1 cellular context compared by ENCODE assay signal in the genomic region with DNA sequence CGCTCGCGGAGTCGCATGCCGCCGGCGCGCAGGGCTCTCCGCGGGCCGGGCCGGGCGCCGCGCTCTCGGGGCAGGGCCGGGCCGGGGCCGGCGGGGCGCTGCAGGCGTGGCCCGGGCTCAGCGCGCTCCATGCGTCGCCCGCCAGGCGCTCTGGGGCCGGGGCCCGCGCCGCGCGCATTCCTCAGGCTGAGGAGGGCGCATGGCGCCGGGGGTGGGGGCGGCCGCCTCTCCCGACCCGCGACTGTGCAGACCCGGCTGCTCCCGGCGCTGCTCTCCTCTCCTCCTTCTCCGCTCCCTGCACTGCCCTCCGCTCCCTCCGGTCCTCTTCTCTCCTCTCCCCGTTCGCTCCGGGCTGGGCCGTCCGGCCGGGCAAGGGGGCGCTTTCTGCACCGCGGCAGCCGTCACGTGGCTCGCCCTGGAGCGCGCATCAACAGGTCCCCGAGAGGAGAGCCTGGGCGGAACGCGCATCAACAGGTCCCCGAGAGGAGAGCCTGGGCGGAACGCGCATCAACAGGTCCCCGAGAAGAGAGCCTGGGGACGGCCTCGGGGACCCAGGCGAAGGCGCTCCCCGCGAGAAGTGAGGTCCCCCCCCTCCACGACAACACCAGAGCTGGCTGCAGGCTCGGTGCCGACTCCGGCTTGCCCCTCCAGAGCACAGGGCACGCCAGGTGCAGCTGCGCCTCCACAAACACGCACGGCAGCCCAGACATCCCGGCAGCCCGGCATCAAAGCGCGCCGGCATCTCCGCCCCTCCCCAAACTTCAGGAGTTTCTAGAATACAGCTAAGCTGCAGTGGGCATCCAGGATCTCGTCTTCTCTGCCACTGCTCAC.
TF ChIP-seq lines count a peak whose summit lies in the region.

No MANE protein-coding gene starts in this region.

TF ChIP-seq in HepG2, 621 proteins besides CTCF, POLR2A, EP300 and RAD21 (continued from another document and continues in another):
- TF ChIP-seq, protein P1, sequence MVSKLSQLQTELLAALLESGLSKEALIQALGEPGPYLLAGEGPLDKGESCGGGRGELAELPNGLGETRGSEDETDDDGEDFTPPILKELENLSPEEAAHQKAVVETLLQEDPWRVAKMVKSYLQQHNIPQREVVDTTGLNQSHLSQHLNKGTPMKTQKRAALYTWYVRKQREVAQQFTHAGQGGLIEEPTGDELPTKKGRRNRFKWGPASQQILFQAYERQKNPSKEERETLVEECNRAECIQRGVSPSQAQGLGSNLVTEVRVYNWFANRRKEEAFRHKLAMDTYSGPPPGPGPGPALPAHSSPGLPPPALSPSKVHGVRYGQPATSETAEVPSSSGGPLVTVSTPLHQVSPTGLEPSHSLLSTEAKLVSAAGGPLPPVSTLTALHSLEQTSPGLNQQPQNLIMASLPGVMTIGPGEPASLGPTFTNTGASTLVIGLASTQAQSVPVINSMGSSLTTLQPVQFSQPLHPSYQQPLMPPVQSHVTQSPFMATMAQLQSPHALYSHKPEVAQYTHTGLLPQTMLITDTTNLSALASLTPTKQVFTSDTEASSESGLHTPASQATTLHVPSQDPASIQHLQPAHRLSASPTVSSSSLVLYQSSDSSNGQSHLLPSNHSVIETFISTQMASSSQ (IDR thresholded peaks at IDR 0.05; ENCODE audit: low read depth) = no peak
- TF ChIP-seq, protein P1 (CRISPR knock-in tag; IDR thresholded peaks at IDR 0.05; ENCODE audit: borderline replicate concordance) = no peak
- TF ChIP-seq ZNF879 (CRISPR knock-in tag; IDR thresholded peaks at IDR 0.05) = no peak
- peak; percentile 72 for TF ChIP-seq PATZ1 (CRISPR knock-in tag; IDR thresholded peaks at IDR 0.05)
- no peak for TF ChIP-seq ZNF18 (CRISPR knock-in tag; IDR thresholded peaks at IDR 0.05; ENCODE audit: insufficient replicate concordance)
- peak; percentile 47; the same call in 1 of the 2 replicates for TF ChIP-seq TARDBP (CRISPR knock-in tag; IDR thresholded peaks at IDR 0.05)
- no peak for TF ChIP-seq ZBTB21 (CRISPR knock-in tag; IDR thresholded peaks at IDR 0.05)
- no peak for TF ChIP-seq ZNF704 (CRISPR knock-in tag; IDR thresholded peaks at IDR 0.05; ENCODE audit: borderline replicate concordance)
- TF ChIP-seq, protein P2, sequence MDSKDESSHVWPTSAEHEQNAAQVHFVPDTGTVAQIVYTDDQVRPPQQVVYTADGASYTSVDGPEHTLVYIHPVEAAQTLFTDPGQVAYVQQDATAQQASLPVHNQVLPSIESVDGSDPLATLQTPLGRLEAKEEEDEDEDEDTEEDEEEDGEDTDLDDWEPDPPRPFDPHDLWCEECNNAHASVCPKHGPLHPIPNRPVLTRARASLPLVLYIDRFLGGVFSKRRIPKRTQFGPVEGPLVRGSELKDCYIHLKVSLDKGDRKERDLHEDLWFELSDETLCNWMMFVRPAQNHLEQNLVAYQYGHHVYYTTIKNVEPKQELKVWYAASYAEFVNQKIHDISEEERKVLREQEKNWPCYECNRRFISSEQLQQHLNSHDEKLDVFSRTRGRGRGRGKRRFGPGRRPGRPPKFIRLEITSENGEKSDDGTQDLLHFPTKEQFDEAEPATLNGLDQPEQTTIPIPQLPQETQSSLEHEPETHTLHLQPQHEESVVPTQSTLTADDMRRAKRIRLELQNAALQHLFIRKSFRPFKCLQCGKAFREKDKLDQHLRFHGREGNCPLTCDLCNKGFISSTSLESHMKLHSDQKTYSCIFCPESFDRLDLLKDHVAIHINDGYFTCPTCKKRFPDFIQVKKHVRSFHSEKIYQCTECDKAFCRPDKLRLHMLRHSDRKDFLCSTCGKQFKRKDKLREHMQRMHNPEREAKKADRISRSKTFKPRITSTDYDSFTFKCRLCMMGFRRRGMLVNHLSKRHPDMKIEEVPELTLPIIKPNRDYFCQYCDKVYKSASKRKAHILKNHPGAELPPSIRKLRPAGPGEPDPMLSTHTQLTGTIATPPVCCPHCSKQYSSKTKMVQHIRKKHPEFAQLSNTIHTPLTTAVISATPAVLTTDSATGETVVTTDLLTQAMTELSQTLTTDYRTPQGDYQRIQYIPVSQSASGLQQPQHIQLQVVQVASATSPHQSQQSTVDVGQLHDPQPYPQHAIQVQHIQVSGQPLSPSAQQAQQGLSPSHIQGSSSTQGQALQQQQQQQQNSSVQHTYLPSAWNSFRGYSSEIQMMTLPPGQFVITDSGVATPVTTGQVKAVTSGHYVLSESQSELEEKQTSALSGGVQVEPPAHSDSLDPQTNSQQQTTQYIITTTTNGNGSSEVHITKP (CRISPR knock-in tag; IDR thresholded peaks at IDR 0.05; ENCODE audit: low read depth) = no peak
- TF ChIP-seq TCF7 (IDR thresholded peaks at IDR 0.05; ENCODE audit: low read depth) = peak; percentile 56
- no peak for TF ChIP-seq KLF15 (CRISPR knock-in tag; IDR thresholded peaks at IDR 0.05; ENCODE audit: borderline replicate concordance)
- TF ChIP-seq ZNF841 (CRISPR knock-in tag; IDR thresholded peaks at IDR 0.05; ENCODE audit: borderline replicate concordance) = no peak
- TF ChIP-seq BCLAF1 (IDR thresholded peaks at IDR 0.05) = no peak
- TF ChIP-seq DNMT1 (CRISPR knock-in tag; IDR thresholded peaks at IDR 0.05) = no peak
- no peak for TF ChIP-seq ZMYM2 (CRISPR knock-in tag; IDR thresholded peaks at IDR 0.05)
- TF ChIP-seq ZNF720 (CRISPR knock-in tag; IDR thresholded peaks at IDR 0.05) = no peak
- TF ChIP-seq ZNF558 (CRISPR knock-in tag; IDR thresholded peaks at IDR 0.05; ENCODE audit: borderline replicate concordance) = no peak
- no peak for TF ChIP-seq SMARCE1 (IDR thresholded peaks at IDR 0.05; ENCODE audit: borderline replicate concordance)
- no peak for TF ChIP-seq ZNF670 (CRISPR knock-in tag; IDR thresholded peaks at IDR 0.05; ENCODE audit: borderline replicate concordance)
- no peak for TF ChIP-seq MAZ (IDR thresholded peaks at IDR 0.05; ENCODE audit: borderline replicate concordance, low read depth, low read length)
- TF ChIP-seq MAZ (CRISPR knock-in tag; IDR thresholded peaks at IDR 0.05; ENCODE audit: low read depth) = no peak
- no peak; the same call in 1 of the 2 replicates for TF ChIP-seq KAT7 (CRISPR knock-in tag; IDR thresholded peaks at IDR 0.05; ENCODE audit: borderline replicate concordance)
- no peak for TF ChIP-seq PHF20 (CRISPR knock-in tag; IDR thresholded peaks at IDR 0.05)
- TF ChIP-seq ZNF546 (CRISPR knock-in tag; conservative IDR thresholded peaks at IDR 0.05) = no peak
- TF ChIP-seq, protein P3, sequence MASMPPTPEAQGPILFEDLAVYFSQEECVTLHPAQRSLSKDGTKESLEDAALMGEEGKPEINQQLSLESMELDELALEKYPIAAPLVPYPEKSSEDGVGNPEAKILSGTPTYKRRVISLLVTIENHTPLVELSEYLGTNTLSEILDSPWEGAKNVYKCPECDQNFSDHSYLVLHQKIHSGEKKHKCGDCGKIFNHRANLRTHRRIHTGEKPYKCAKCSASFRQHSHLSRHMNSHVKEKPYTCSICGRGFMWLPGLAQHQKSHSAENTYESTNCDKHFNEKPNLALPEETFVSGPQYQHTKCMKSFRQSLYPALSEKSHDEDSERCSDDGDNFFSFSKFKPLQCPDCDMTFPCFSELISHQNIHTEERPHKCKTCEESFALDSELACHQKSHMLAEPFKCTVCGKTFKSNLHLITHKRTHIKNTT (CRISPR knock-in tag; IDR thresholded peaks at IDR 0.05) = no peak
- TF ChIP-seq MIXL1 (CRISPR knock-in tag; IDR thresholded peaks at IDR 0.05) = no peak
- peak; percentile 72; the same call in 1 of the 2 replicates for TF ChIP-seq KDM2A (CRISPR knock-in tag; IDR thresholded peaks at IDR 0.05; ENCODE audit: borderline replicate concordance, low read depth)
- no peak for TF ChIP-seq ZNF557 (CRISPR knock-in tag; IDR thresholded peaks at IDR 0.05)
- no peak for TF ChIP-seq ESRRA (CRISPR knock-in tag; IDR thresholded peaks at IDR 0.05; ENCODE audit: low read depth)
- TF ChIP-seq SIN3A (IDR thresholded peaks at IDR 0.05; ENCODE audit: borderline replicate concordance, low read depth, low read length) = 0 out of 2 replicates have a peak, but pooled peaks have one; percentile 16
- TF ChIP-seq ZNF572 (CRISPR knock-in tag; IDR thresholded peaks at IDR 0.05) = no peak
- no peak for TF ChIP-seq ATF1 (CRISPR knock-in tag; IDR thresholded peaks at IDR 0.05)
- no peak for TF ChIP-seq MYNN (CRISPR knock-in tag; IDR thresholded peaks at IDR 0.05; ENCODE audit: low read depth)
- TF ChIP-seq ZNF570 (CRISPR knock-in tag; IDR thresholded peaks at IDR 0.05; ENCODE audit: borderline replicate concordance) = no peak
- TF ChIP-seq ZNF503 (CRISPR knock-in tag; IDR thresholded peaks at IDR 0.05) = no peak
- TF ChIP-seq HOXD1 (CRISPR knock-in tag; IDR thresholded peaks at IDR 0.05) = no peak
